In the genomic region with DNA sequence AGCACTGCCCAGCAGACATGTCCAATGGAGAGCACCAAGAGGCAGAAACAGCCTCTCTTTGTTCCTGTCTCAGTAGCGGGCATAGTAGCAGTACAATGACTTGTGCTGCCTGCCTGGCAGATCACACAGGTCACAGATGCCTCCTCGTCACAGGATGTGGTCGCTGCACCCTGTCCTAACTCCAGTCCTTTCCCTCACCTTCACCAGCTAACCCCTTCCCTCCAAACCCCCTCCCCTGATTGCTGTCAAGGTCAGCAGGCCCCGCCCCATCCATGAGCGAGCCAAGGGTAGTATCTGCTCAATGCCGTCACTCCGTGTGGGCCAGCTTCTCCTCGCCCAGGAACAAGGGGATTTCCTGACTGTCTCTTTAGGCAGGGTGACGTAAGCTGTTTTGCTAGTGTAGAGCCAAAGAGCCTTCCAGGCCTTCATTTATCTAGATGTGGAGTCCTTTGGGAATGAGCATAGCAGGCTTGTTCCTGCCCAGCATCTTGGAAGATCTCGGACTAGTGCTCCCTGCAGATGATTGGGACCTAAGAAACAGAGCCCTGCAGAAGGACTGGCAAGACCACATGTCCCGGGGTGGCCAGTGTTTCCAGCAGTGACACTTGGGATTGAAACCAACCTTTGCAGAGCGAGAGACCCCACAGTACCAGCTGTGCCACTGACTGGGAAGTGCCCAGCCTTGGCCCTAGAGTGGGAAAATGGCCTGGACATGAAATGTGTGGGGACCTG, we compare ENCODE assay signal across 8 cellular contexts.
A peak's percentile ranks its signal among the peaks of the same experiment; 100 is the strongest.
DNase-seq lines count a peak whose midpoint lies in the region; ATAC-seq and TF ChIP-seq lines count a peak whose summit lies in the region.

No MANE protein-coding gene starts in this region.

- DNase-seq in Daoy (ENCODE audit: low read depth) (peak; percentile 93), NCI-H460 (ENCODE audit: extremely low read depth, low read depth) (peak; percentile 18), fibroblast of the aortic adventitia (ENCODE audit: low read depth) (peak; percentile 95), D341Med (ENCODE audit: low spot score) (no peak)
- DNase-seq in activated T-cell treated with anti-CD3 and anti-CD28 coated beads, Interleukin-2, amount 50 U/mL, for 24 hours = peak; percentile 83

- H3K4me1 ChIP-seq in skeletal muscle tissue (ENCODE audit: control insufficient read depth in 3 of 3, insufficient read depth in 3 of 3, low read length in 3 of 3) = peaks cover 33 to 42% (median 38%) of the 10 kb centered on the region in 3 donors

- H3K27ac Mint-ChIP-seq in activated T-cell treated with anti-CD3 and anti-CD28 coated beads, Interleukin-2, amount 50 U/mL, for 24 hours = peak overlapping the region; percentile 89

- no peaks in the 10 kb centered on the region for H3K9me3 ChIP-seq in skeletal muscle tissue (ENCODE audit: control insufficient read depth in 3 of 3, low read length in 3 of 3)

- H3K36me3 ChIP-seq in skeletal muscle tissue (ENCODE audit: control insufficient read depth in 3 of 3, insufficient read depth in 3 of 3, low read length in 3 of 3) = no peaks in the 10 kb centered on the region

- no peak overlapping the region for H3K4me3 ChIP-seq in fibroblast of the aortic adventitia (ENCODE audit: low read depth, low read length)
- H3K4me3 ChIP-seq in skeletal muscle tissue (ENCODE audit: low read length in 3 of 3) = peak overlapping the region in 1 of 3 donors; percentile 39

- H3K27ac ChIP-seq in skeletal muscle tissue (ENCODE audit: low read depth, low read length) = peak overlapping the region; percentile 30

- H3K27me3 Mint-ChIP-seq in activated T-cell treated with anti-CD3 and anti-CD28 coated beads, Interleukin-2, amount 50 U/mL, for 24 hours = peaks cover 5% of the 10 kb centered on the region

- no peaks in the 10 kb centered on the region for H3K36me3 Mint-ChIP-seq in activated T-cell treated with anti-CD3 and anti-CD28 coated beads, Interleukin-2, amount 50 U/mL, for 24 hours (ENCODE audit: low read depth)

- H3K9ac ChIP-seq in skeletal muscle tissue (ENCODE audit: low read depth in 1 of 3, low read length in 3 of 3) = peak overlapping the region in 1 of 3 donors; percentile 40

- no peak for TF ChIP-seq POLR2A in GM18505 (IDR thresholded peaks at IDR 0.05; ENCODE audit: borderline replicate concordance, extremely low read depth, insufficient read depth, insufficient read length)

- ATAC-seq in GM21526 (IDR thresholded peaks at IDR 0.05; ENCODE audit: low FRiP score, unreplicated experiment) (no peak), GM18505 (IDR thresholded peaks at IDR 0.05; ENCODE audit: unreplicated experiment) (no peak)

- no peaks in the 10 kb centered on the region for H3K9me3 Mint-ChIP-seq in activated T-cell treated with anti-CD3 and anti-CD28 coated beads, Interleukin-2, amount 50 U/mL, for 24 hours

- H3K4me3 Mint-ChIP-seq in activated T-cell treated with anti-CD3 and anti-CD28 coated beads, Interleukin-2, amount 50 U/mL, for 24 hours = peak overlapping the region; percentile 54

- no peak for TF ChIP-seq CTCF in fibroblast of the aortic adventitia (IDR thresholded peaks at IDR 0.05; ENCODE audit: insufficient read depth, low read length)

- peaks cover 5 to 22% (median 10%) of the 10 kb centered on the region in 3 donors for H3K27me3 ChIP-seq in skeletal muscle tissue (ENCODE audit: control insufficient read depth in 3 of 3, insufficient read depth in 3 of 3, low read length in 3 of 3)

- H3K4me1 Mint-ChIP-seq in activated T-cell treated with anti-CD3 and anti-CD28 coated beads, Interleukin-2, amount 50 U/mL, for 24 hours (ENCODE audit: low read depth) = peaks cover 88% of the 10 kb centered on the region
